Comparison of ENCODE assay signal across 2 cellular contexts in genomic region chr19:46861691-46862503, GRCh38.
TF ChIP-seq lines count a peak whose summit lies in the region.

No MANE protein-coding gene starts in this region.

TF ChIP-seq in Ishikawa, 13 proteins besides CTCF, POLR2A, EP300 and RAD21:
- TF ChIP-seq REST (IDR thresholded peaks at IDR 0.05; ENCODE audit: low read depth) (peak; percentile 49; the same call in 1 of the 2 replicates), CREB1 (IDR thresholded peaks at IDR 0.05; ENCODE audit: low read depth) (no peak), NFIC (IDR thresholded peaks at IDR 0.05) (no peak)

TF ChIP-seq in GM12878, 131 proteins besides CTCF, POLR2A, EP300 and RAD21 (continued from another document):
- TF ChIP-seq SUZ12 (IDR thresholded peaks at IDR 0.05; ENCODE audit: unreplicated experiment) (no peak), NRF1 (conservative IDR thresholded peaks at IDR 0.05; ENCODE audit: low read depth, low read length) (no peak), ASH2L (IDR thresholded peaks at IDR 0.05; ENCODE audit: borderline replicate concordance, low read depth) (no peak), KDM1A (IDR thresholded peaks at IDR 0.05; ENCODE audit: borderline replicate concordance) (no peak), NKRF (conservative IDR thresholded peaks at IDR 0.05) (peak; percentile 52; the same call in 1 of the 2 replicates), NFXL1 (IDR thresholded peaks at IDR 0.05; ENCODE audit: borderline replicate concordance) (no peak), ZBTB40 (IDR thresholded peaks at IDR 0.05; ENCODE audit: borderline replicate concordance) (no peak), CHD1 (IDR thresholded peaks at IDR 0.05; ENCODE audit: low read depth, low read length) (no peak), LARP7 (IDR thresholded peaks at IDR 0.05) (no peak), IRF4 (IDR thresholded peaks at IDR 0.05; ENCODE audit: low read depth, low read length) (no peak), NFIC (IDR thresholded peaks at IDR 0.05; ENCODE audit: low read depth, low read length) (no peak), ZNF384 (IDR thresholded peaks at IDR 0.05; ENCODE audit: borderline replicate concordance, low read depth, low read length) (no peak), USF2 (IDR thresholded peaks at IDR 0.05; ENCODE audit: borderline replicate concordance, low read depth, low read length) (no peak)
